Comparison of ENCODE assay signal across 26 cellular contexts in genomic region chr12:42550815-42551214, GRCh38. TPM values are rescaled to one million over a fixed set of nuclear protein-coding genes. Genes with fewer than 3 reads are reported as not detected.
"Had no signal": no experiment of that assay in that cellular context is flagged by ENCODE, and none has a peak within 500 bp of the region (broad histone marks: within the 10 kb centered on the region; RNA-seq: fewer than 3 reads in every experiment).

No MANE protein-coding gene starts in this region.

- H3K9me3 ChIP-seq: gastroesophageal sphincter, heart left ventricle, neutrophil, prostate gland, right atrium auricular region, sigmoid colon, stomach, testis, tibial artery had no signal

- H3K4me1 Mint-ChIP-seq: naive thymus-derived CD4-positive, alpha-beta T cell; stimulated activated effector memory CD8-positive, alpha-beta T cell treated with anti-CD3 and anti-CD28 coated beads, Interleukin-12 subunit alpha, Interleukin-12 subunit beta, amount 100 ng/mL, for 72 hours had no signal

- H3K9me3 Mint-ChIP-seq: effector memory CD8-positive, alpha-beta T cell; naive thymus-derived CD4-positive, alpha-beta T cell; neural crest cell; stimulated activated effector memory CD8-positive, alpha-beta T cell treated with anti-CD3 and anti-CD28 coated beads, Interleukin-12 subunit alpha, Interleukin-12 subunit beta, amount 100 ng/mL, for 72 hours had no signal

- H3K27ac ChIP-seq: gastroesophageal sphincter, heart left ventricle, hepatocyte, neutrophil, parathyroid adenoma, prostate gland, right atrium auricular region, sigmoid colon, stomach, testis, tibial artery had no signal

- H3K4me2 ChIP-seq: hepatocyte had no signal

- H3K79me2 ChIP-seq: parathyroid adenoma had no signal

- H3K27me3 ChIP-seq: gastroesophageal sphincter, heart left ventricle, hepatocyte, right atrium auricular region, sigmoid colon, stomach, testis, tibial artery had no signal

- H3K27ac Mint-ChIP-seq: effector memory CD8-positive, alpha-beta T cell; naive thymus-derived CD4-positive, alpha-beta T cell; stimulated activated effector memory CD8-positive, alpha-beta T cell treated with anti-CD3 and anti-CD28 coated beads, Interleukin-12 subunit alpha, Interleukin-12 subunit beta, amount 100 ng/mL, for 72 hours; type B pancreatic cell had no signal

- DNase-seq: cerebellar nuclear complex; cortex of kidney; effector memory CD8-positive, alpha-beta T cell; foreskin fibroblast; heart left ventricle; kidney; mesenchymal stem cell; midbrain; naive thymus-derived CD4-positive, alpha-beta T cell; sigmoid colon; stimulated activated CD4-positive, alpha-beta T cell treated with anti-CD3 and anti-CD28 coated beads, Interleukin-2, amount 100 ng/mL, for 24 hours; stimulated activated CD4-positive, alpha-beta T cell treated with anti-CD3 and anti-CD28 coated beads, Interleukin-4, amount 100 ng/mL, for 24 hours; stimulated activated naive CD4-positive, alpha-beta T cell treated with Interleukin-2 at 50 U/mL for 16 hours; stomach; testis; tibial artery had no signal

- H3K4me3 ChIP-seq: gastroesophageal sphincter, heart left ventricle, hepatocyte, prostate gland, right atrium auricular region, sigmoid colon, stomach, testis, tibial artery had no signal

- H3K4me1 ChIP-seq: gastroesophageal sphincter, parathyroid adenoma, prostate gland, right atrium auricular region, sigmoid colon, stomach, testis, tibial artery had no signal

- H3K27me3 Mint-ChIP-seq: type B pancreatic cell had no signal

- H3K4me3 Mint-ChIP-seq: effector memory CD8-positive, alpha-beta T cell; naive thymus-derived CD4-positive, alpha-beta T cell; neural crest cell; stimulated activated effector memory CD8-positive, alpha-beta T cell treated with anti-CD3 and anti-CD28 coated beads, Interleukin-12 subunit alpha, Interleukin-12 subunit beta, amount 100 ng/mL, for 72 hours; type B pancreatic cell had no signal

- ATAC-seq: effector memory CD8-positive, alpha-beta T cell; gastroesophageal sphincter; heart left ventricle; left lobe of liver; naive thymus-derived CD4-positive, alpha-beta T cell; stimulated activated effector memory CD8-positive, alpha-beta T cell treated with anti-CD3 and anti-CD28 coated beads, Interleukin-12 subunit alpha, Interleukin-12 subunit beta, amount 100 ng/mL, for 72 hours had no signal

- H3K36me3 Mint-ChIP-seq: naive thymus-derived CD4-positive, alpha-beta T cell; stimulated activated effector memory CD8-positive, alpha-beta T cell treated with anti-CD3 and anti-CD28 coated beads, Interleukin-12 subunit alpha, Interleukin-12 subunit beta, amount 100 ng/mL, for 72 hours had no signal

- H3K36me3 ChIP-seq: gastroesophageal sphincter, neutrophil, prostate gland, right atrium auricular region, sigmoid colon, tibial artery had no signal

- H3K9ac ChIP-seq: parathyroid adenoma had no signal

- FAIRE-seq: kidney had no signal

- H2AFZ ChIP-seq: hepatocyte, parathyroid adenoma had no signal

RNA-seq across cellular contexts. Expression of gene PRICKLE1, which starts 38.7 kb away (rescaled TPM):
- polyA plus RNA-seq: naive thymus-derived CD4-positive, alpha-beta T cell had no signal
